7 cellular contexts compared by ENCODE assay signal in the genomic region with DNA sequence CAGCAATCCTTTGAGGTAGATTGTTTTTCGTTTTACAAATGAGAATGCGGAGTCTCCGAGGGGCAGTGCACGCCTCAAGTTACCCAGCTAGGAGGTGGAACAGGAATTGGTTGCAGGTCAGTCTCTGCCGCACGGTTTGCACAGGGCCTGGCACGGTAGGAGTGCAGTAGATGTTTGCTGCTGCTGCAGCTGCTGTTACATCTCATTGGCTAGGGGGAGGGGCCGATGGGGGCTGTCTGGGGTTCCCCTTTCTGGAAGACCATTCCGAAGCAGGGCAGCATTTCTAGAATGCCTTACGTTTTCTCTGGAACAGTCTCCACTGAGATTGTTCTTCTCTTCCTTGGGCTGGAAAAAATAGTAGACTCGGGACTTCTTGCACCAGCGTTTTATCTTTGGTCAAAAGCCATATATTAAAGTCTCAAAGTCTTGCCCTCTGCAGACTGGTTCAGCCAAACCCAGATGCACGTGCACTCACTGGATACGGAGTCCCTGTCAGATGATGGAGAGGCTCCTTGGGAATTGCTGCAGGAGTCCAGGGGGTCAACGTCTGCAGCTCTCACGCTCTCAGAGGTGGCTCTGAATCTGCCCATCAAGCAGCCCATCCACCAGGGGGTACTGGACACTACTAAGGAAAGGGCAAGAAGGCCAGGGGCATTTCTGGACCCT. TPM values are rescaled to one million over a fixed set of nuclear protein-coding genes. Genes with fewer than 3 reads are reported as not detected.
DNase-seq lines count a peak whose midpoint lies in the region; FAIRE-seq and TF ChIP-seq lines count a peak whose summit lies in the region.

No MANE protein-coding gene starts in this region.

- peak overlapping the region; percentile 89 for H3K9ac ChIP-seq in skeletal muscle satellite cell (ENCODE audit: low read depth, low read length)

- DNase-seq in KBM-7 (peak; percentile 48), fibroblast of pulmonary artery (ENCODE audit: low read depth) (no peak), urothelium cell line (ENCODE audit: low spot score) (no peak), pons (ENCODE audit: low spot score) (no peak), NCI-H226 (no peak)
- DNase-seq in activated CD4-positive, alpha-beta T cell treated with anti-CD3 and anti-CD28 coated beads, Interleukin-2, amount 50 U/mL, for 48 hours = peak; percentile 41 to 58

- H3K9me3 ChIP-seq in skeletal muscle satellite cell (replicated peaks; ENCODE audit: low read length) = no peaks in the 10 kb centered on the region

- H3K4me2 ChIP-seq in skeletal muscle satellite cell (ENCODE audit: low read length) = peak overlapping the region; percentile 88

- peak overlapping the region; percentile 78 for H3K4me3 ChIP-seq in fibroblast of pulmonary artery (replicated peaks; ENCODE audit: low read depth, low read length)
- peak overlapping the region; percentile 86 for H3K4me3 ChIP-seq in skeletal muscle satellite cell (ENCODE audit: low read length)

- H3K36me3 ChIP-seq in skeletal muscle satellite cell (ENCODE audit: insufficient read depth, low read length) = peaks cover 14% of the 10 kb centered on the region

- peaks cover 23% of the 10 kb centered on the region for H3K4me1 ChIP-seq in skeletal muscle satellite cell (ENCODE audit: control insufficient read depth, insufficient read depth, low read length)

- TF ChIP-seq CTCF in fibroblast of pulmonary artery (IDR thresholded peaks at IDR 0.05; ENCODE audit: low read length, missing control alignments) = no peak

- in situ Hi-C loops in KBM-7 (cut with MboI; ENCODE audit: low pct_unique_long_range_greater_than_20kb, low sequenced_read_pairs) = no loop called here

- FAIRE-seq in urothelium cell line (lab: Jason Lieb, UNC) = no peak

- no peaks in the 10 kb centered on the region for H3K27me3 ChIP-seq in skeletal muscle satellite cell (ENCODE audit: control insufficient read depth, insufficient read depth, low read length)

RNA-seq across cellular contexts. Expression of a gene that starts 1.2 kb away (rescaled TPM):
- 6.3 TPM in 2 replicates for total RNA-seq in skeletal muscle satellite cell (2012; rRNA removed)

RNA-seq across cellular contexts. Expression of a gene that starts 1.4 kb away (rescaled TPM):
- total RNA-seq in skeletal muscle satellite cell (2012; rRNA removed) = 26.1 and 27.3 TPM in 2 replicates

RNA-seq across cellular contexts. Expression of a gene that starts 12.5 kb away (rescaled TPM):
- 31.9 and 43.9 TPM in 2 replicates for total RNA-seq in skeletal muscle satellite cell (2012; rRNA removed)

RNA-seq across cellular contexts. Expression of a gene that starts 33.5 kb away (rescaled TPM):
- 15.9 and 18.5 TPM in 2 replicates for total RNA-seq in skeletal muscle satellite cell (2012; rRNA removed)

Comparison
In these comparisons a context has a peak if more than half of its experiments do, and no peak if none do; other contexts are left out.
1. DNase-seq: peak in KBM-7 (single experiment) and activated CD4-positive, alpha-beta T cell treated with anti-CD3 and anti-CD28 coated beads, Interleukin-2, amount 50 U/mL, for 48 hours (2 of 2); none in fibroblast of pulmonary artery (single experiment), urothelium cell line (single experiment), pons (single experiment) and NCI-H226 (single experiment).